Comparison of ENCODE assay signal across 2 cellular contexts in genomic region chr3:182455011-182455410, GRCh38.
TF ChIP-seq lines count a peak whose summit lies in the region.

No MANE protein-coding gene starts in this region.

TF ChIP-seq in GM23338, 12 proteins besides CTCF, POLR2A, EP300 and RAD21 (continued from another document):
- no peak for TF ChIP-seq ETS1 (IDR thresholded peaks at IDR 0.05)
- TF ChIP-seq REST (IDR thresholded peaks at IDR 0.05; ENCODE audit: unreplicated experiment): no peak

TF ChIP-seq in K562, 482 proteins besides CTCF, POLR2A, EP300 and RAD21:
- no peak for TF ChIP-seq DEAF1 (CRISPR knock-in tag; IDR thresholded peaks at IDR 0.05)
- no peak for TF ChIP-seq ZNF174 (CRISPR knock-in tag; IDR thresholded peaks at IDR 0.05)
- no peak for TF ChIP-seq POLR2B (IDR thresholded peaks at IDR 0.05; ENCODE audit: low read depth, partially characterized antibody)
- no peak for TF ChIP-seq KAT2B (IDR thresholded peaks at IDR 0.05; ENCODE audit: low read depth, low read length)
